ENCODE assay signal across 8 cellular contexts in the genomic region with DNA sequence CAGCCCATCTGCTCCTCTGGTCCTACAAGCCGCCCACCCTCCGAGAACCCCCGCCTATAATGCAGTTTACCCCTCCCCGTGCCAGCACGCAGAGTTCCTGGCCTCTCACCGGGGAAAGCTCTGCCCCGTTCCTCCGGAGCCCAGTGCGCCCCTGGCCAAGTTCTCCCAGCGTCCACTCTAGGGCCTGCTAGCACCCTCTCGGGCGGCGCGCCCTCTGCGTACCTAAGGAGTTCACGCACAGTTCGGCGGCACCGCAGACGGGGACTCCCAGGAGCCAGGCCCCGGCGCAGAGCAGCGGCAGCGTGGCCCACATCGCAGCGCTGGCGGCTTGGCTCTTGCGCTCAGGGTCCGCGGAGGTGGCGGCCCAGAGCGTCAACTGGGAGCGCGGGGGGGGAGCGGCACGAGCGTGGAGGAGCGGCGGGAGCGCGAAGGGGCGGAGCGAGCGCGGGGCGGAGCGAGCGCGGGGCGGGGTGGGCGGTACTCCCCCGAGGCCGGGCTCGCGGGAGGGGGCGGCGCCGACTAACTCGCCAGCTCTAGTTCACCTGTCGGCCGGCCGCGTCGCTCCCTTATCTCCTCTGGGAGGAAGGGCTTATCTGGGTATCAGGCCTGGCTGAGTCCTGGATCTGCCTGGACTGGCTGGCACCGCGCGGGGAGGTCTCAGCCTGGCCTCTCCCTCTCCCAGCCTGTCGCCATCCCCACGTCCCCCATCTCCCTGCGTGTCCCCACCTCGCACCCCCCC. TPM values are rescaled to one million over a fixed set of nuclear protein-coding genes. Genes with fewer than 3 reads are reported as not detected.
DNase-seq lines count a peak whose midpoint lies in the region; ATAC-seq and TF ChIP-seq lines count a peak whose summit lies in the region.

A gene with protein sequence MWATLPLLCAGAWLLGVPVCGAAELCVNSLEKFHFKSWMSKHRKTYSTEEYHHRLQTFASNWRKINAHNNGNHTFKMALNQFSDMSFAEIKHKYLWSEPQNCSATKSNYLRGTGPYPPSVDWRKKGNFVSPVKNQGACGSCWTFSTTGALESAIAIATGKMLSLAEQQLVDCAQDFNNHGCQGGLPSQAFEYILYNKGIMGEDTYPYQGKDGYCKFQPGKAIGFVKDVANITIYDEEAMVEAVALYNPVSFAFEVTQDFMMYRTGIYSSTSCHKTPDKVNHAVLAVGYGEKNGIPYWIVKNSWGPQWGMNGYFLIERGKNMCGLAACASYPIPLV (minus strand): TSS at position 378 of the 739 bp plus-strand sequence. CDS start 65 bp downstream, at position 313.

- TF ChIP-seq CTCF in lower lobe of right lung (IDR thresholded peaks at IDR 0.05): no peak

- H3K9me3 ChIP-seq in lower lobe of right lung: no peaks in the 10 kb centered on the region

- DNase-seq in NCI-H187 (lab: John Stamatoyannopoulos, UW) (peak; percentile 18 to 57), NCI-H187 treated with DMSO at 0.1 percent for 48 hours (lab: John Stamatoyannopoulos, UW) (no peak), NCI-H2227 treated with DMSO at 0.1 percent for 48 hours (lab: John Stamatoyannopoulos, UW) (peak; percentile 45), dermis blood vessel endothelial cell (peak; percentile 70), lower lobe of right lung (peak; percentile 94)
- DNase-seq in activated CD4-positive, alpha-beta T cell treated with anti-CD3 and anti-CD28 coated beads, Interleukin-2, amount 50 U/mL, for 24 hours (ENCODE audit: low read depth in 1 of 2, low spot score in 1 of 2): peak; percentile 43 to 51
- peak; percentile 22 to 72 (median 38) for DNase-seq in stimulated activated CD4-positive, alpha-beta T cell treated with anti-CD3 and anti-CD28 coated beads, TNF-alpha, amount 100 ng/mL, for 1 hour (ENCODE audit: low read depth in 3 of 3, low spot score in 1 of 3)

- intact Hi-C loops in lower lobe of right lung (cut with DNase I): no loop called here

- peaks cover 26% of the 10 kb centered on the region for H3K4me1 ChIP-seq in lower lobe of right lung

- peak within 1 kb of the TSS; percentile 85 for H3K4me3 ChIP-seq in lower lobe of right lung

- no peaks in the 10 kb centered on the region for H3K27me3 ChIP-seq in lower lobe of right lung (ENCODE audit: low read depth)

- H3K27ac ChIP-seq in lower lobe of right lung: peak within 1 kb of the TSS; percentile 86

- ATAC-seq in HG02981 (IDR thresholded peaks at IDR 0.05; ENCODE audit: unreplicated experiment) (peak; percentile 64), lower lobe of right lung (peak; percentile 95 to 96)

- peaks cover 3% of the 10 kb centered on the region for H3K36me3 ChIP-seq in lower lobe of right lung

RNA-seq across cellular contexts. Expression of the gene that starts here (rescaled TPM):
- total RNA-seq in dermis blood vessel endothelial cell (25.0 and 50.2 TPM in 2 replicates), lower lobe of right lung (724 TPM)

Comparison
In these comparisons a context has a peak if more than half of its experiments do, and no peak if none do; other contexts are left out.
1. RNA of the gene that starts here (total RNA-seq): 724 TPM in lower lobe of right lung (single experiment); 25.0 to 50.2 TPM in dermis blood vessel endothelial cell; every median in the first group is over 10 times any median in the second.